In genomic region chr11:123590296-123590912, GRCh38 we compare ENCODE assay signal across 11 cellular contexts.
DNase-seq lines count a peak whose midpoint lies in the region; ATAC-seq, FAIRE-seq and TF ChIP-seq lines count a peak whose summit lies in the region.
"Had no signal": no experiment of that assay in that cellular context is flagged by ENCODE, and none has a peak within 500 bp of the region (broad histone marks: within the 10 kb centered on the region; RNA-seq: fewer than 3 reads in every experiment).

No MANE protein-coding gene starts in this region.

- WGBS in pancreas, 2 donors, result 47 to 56% methylated on average over 11 of the region's 11 CpGs

- H3K9me3 ChIP-seq in PC-3 (ENCODE audit: low read length), result no peaks in the 10 kb centered on the region
- no peaks in the 10 kb centered on the region for H3K9me3 ChIP-seq in pancreas

- 0 out of 2 replicates have a peak overlapping the region, but pooled peaks have one; percentile 6 for H2AFZ ChIP-seq in PC-3 (ENCODE audit: low read length)

- BruUV-seq in PC-3 (replicated peaks; lab: Mats Ljungman, UMichigan), result no TSS peak

- H3K27ac ChIP-seq in PC-3 (ENCODE audit: low read length), result peak overlapping the region; percentile 33
- peak overlapping the region in 2 of 4 donors; percentile 62 to 71 for H3K27ac ChIP-seq in pancreas

- no peaks in the 10 kb centered on the region for H3F3A ChIP-seq in PC-3 (ENCODE audit: low read length, unreplicated experiment)

- H4K20me1 ChIP-seq in PC-3 (ENCODE audit: low read length), result peaks cover 8% of the 10 kb centered on the region; the same call in 1 of the 2 replicates

- peak overlapping the region; percentile 47; the same call in 1 of the 2 replicates for H3K4me2 ChIP-seq in PC-3 (ENCODE audit: low read length)

- H3K79me2 ChIP-seq in PC-3 (ENCODE audit: low read length), result no peaks in the 10 kb centered on the region

- POLR2A ChIA-PET in PC-3 (lab: Charles Lee; ENCODE audit: unreplicated experiment), result no interaction called here

- H3K27me3 ChIP-seq in PC-3 (ENCODE audit: low read length) (no peaks in the 10 kb centered on the region), pancreas (no peaks in the 10 kb centered on the region)

- H3K9ac ChIP-seq in PC-3 (ENCODE audit: low read length), result no peak overlapping the region

- intact Hi-C loops in PC-3 (cut with micrococcal nuclease), result no loop called here
- intact Hi-C loops in pancreas (cut with DNase I), result no loop called here

- peak; percentile 74 for DNase-seq in DMS53 (lab: John Stamatoyannopoulos, UW)
- peak; percentile 93 for DNase-seq in PC-3
- DNase-seq in pancreas, result peak in 4 of 6 donors; percentile 31 to 56 (median 40)
- DNase-seq in NCI-H345 (lab: John Stamatoyannopoulos, UW), result no peak
- no peak for DNase-seq in NCI-H82 (lab: John Stamatoyannopoulos, UW)
- DNase-seq in SW 1271 (lab: John Stamatoyannopoulos, UW), result no peak
- no peak for DNase-seq in Ammon's horn (ENCODE audit: low spot score)
- DNase-seq: mesendoderm; NCI-H526; stimulated activated CD4-positive, alpha-beta T cell treated with anti-CD3 and anti-CD28 coated beads, Interleukin-4, amount 100 ng/mL, for 1 hour had no signal

- CTCF ChIA-PET in PC-3 (lab: Charles Lee), result interaction anchor here (0.6 to 0.9 kb wide), 3 partner anchors 9 to 121 kb away, joined by 3 to 11 read pairs (median 4); no protein-coding TSS in a partner anchor

- H3K4me3 ChIP-seq in PC-3 (ENCODE audit: low read length), result no peak overlapping the region
- no peak overlapping the region for H3K4me3 ChIP-seq in pancreas

- ATAC-seq in PC-3 (peak; percentile 96), esophagus mucosa (peak; percentile 82), pancreas (peak; percentile 76 to 86 (median 80))

- FAIRE-seq in pancreas (lab: Jason Lieb, UNC), result no peak

- TF ChIP-seq CTCF in PC-3 (conservative IDR thresholded peaks at IDR 0.05; ENCODE audit: low read depth, low read length) (no peak), pancreas (IDR thresholded peaks at IDR 0.05) (no peak)

- H3K36me3 ChIP-seq in PC-3 (ENCODE audit: low read depth, low read length) (peaks cover 19% of the 10 kb centered on the region; the same call in 1 of the 2 replicates), pancreas (no peaks in the 10 kb centered on the region)

- no peaks in the 10 kb centered on the region for H3K9me2 ChIP-seq in PC-3 (replicated peaks; ENCODE audit: low read length)

- H3K4me1 ChIP-seq in PC-3 (ENCODE audit: insufficient read depth, low read length), result peaks cover 16% of the 10 kb centered on the region
- H3K4me1 ChIP-seq in pancreas, result peaks cover 0 to 3% (median 0%) of the 10 kb centered on the region in 3 donors

Comparison
In these comparisons a context has a peak if more than half of its experiments do, and no peak if none do; other contexts are left out.
1. DNase-seq: peak in DMS53 (single experiment), PC-3 (single experiment) and pancreas (4 of 6); none in NCI-H345 (single experiment), NCI-H82 (single experiment), SW 1271 (0 of 2) and Ammon's horn (single experiment).
2. Peak in every context shown above with its lines, with median percentiles within 50 percentile points of each other: ATAC-seq.